In the genomic region with DNA sequence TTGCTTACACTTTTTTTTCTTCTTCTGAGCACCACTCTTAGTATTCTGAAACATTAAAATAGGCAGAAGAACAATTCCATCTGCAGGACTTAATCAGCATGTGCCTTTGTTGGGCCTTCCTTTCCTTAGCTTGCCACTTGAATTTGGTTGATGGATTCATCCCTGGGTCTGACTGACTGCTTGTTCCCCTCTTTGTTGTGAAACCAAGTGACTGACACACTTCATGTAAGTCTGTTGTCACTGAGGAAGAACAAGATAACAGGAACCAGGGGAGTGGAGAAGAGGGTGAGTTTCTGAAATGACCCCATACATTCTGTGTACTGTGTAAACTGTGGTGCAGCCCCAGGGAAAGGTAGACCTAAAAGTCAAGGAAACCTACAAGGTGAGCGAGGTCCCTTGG, we compare ENCODE assay signal across 18 cellular contexts.
DNase-seq lines count a peak whose midpoint lies in the region; ATAC-seq and TF ChIP-seq lines count a peak whose summit lies in the region.
"Had no signal": no experiment of that assay in that cellular context is flagged by ENCODE, and none has a peak within 500 bp of the region (broad histone marks: within the 10 kb centered on the region; RNA-seq: fewer than 3 reads in every experiment).

No MANE protein-coding gene starts in this region.

- no peaks in the 10 kb centered on the region for H3K27me3 Mint-ChIP-seq in type B pancreatic cell

- no peaks in the 10 kb centered on the region for H3K9me3 Mint-ChIP-seq in type B pancreatic cell
- H3K9me3 Mint-ChIP-seq: CD14-positive monocyte; CD8-positive, alpha-beta T cell had no signal

- peaks cover 2% of the 10 kb centered on the region for H4K20me1 ChIP-seq in smooth muscle cell (ENCODE audit: low read depth)
- H4K20me1 ChIP-seq: BLaER1 had no signal

- H3K27me3 ChIP-seq in smooth muscle cell (ENCODE audit: low read depth) = no peaks in the 10 kb centered on the region
- H3K27me3 ChIP-seq: BLaER1 had no signal

- H3K4me3 ChIP-seq in smooth muscle cell = no peak overlapping the region
- H3K4me3 ChIP-seq: BLaER1, GM12878 had no signal

- TF ChIP-seq CTCF in type B pancreatic cell (conservative IDR thresholded peaks at IDR 0.05) (no peak), smooth muscle cell (IDR thresholded peaks at IDR 0.05; ENCODE audit: borderline replicate concordance, insufficient read depth, poor library complexity, severe bottlenecking) (no peak)

- no peaks in the 10 kb centered on the region for H3K79me2 ChIP-seq in smooth muscle cell (ENCODE audit: low read depth)

- H3K9me3 ChIP-seq in smooth muscle cell (replicated peaks; ENCODE audit: low read depth) = no peaks in the 10 kb centered on the region

- no peak overlapping the region for H3K9ac ChIP-seq in smooth muscle cell (ENCODE audit: low read depth)
- H3K9ac ChIP-seq: BLaER1 had no signal

- H3K4me3 Mint-ChIP-seq in type B pancreatic cell = no peak overlapping the region
- H3K4me3 Mint-ChIP-seq: CD14-positive monocyte; CD8-positive, alpha-beta T cell; HFFc6 had no signal

- H3K4me2 ChIP-seq in smooth muscle cell = no peak overlapping the region
- H3K4me2 ChIP-seq: BLaER1 had no signal

- H3K36me3 Mint-ChIP-seq in type B pancreatic cell = no peaks in the 10 kb centered on the region
- H3K36me3 Mint-ChIP-seq: CD14-positive monocyte; CD8-positive, alpha-beta T cell had no signal

- H3K36me3 ChIP-seq in smooth muscle cell (ENCODE audit: low read depth) = no peaks in the 10 kb centered on the region
- H3K36me3 ChIP-seq: BLaER1 had no signal

- WGBS in smooth muscle cell (ENCODE audit: low lambda C conversion rate) = 93% methylated on average over 1 of the region's 1 CpG

- H3K4me1 Mint-ChIP-seq in type B pancreatic cell (ENCODE audit: unreplicated experiment) = no peaks in the 10 kb centered on the region

- DNase-seq in AML-193 (lab: John Stamatoyannopoulos, UW) (peak; percentile 44 to 61), CD1c-positive myeloid dendritic cell (ENCODE audit: extremely low spot score) (peak; percentile 18), MV-4-11 (lab: John Stamatoyannopoulos, UW) (peak; percentile 33), type B pancreatic cell (ENCODE audit: extremely low spot score, unreplicated experiment) (no peak), smooth muscle cell (lab: John Stamatoyannopoulos, UW; ENCODE audit: unreplicated experiment) (no peak)
- DNase-seq: ACHN; Calu3; CD8-positive, alpha-beta T cell; DMS79 treated with DMSO at 0.1 percent for 48 hours; EL; GOT3; H7; HFFc6 had no signal

- H3K27ac Mint-ChIP-seq in type B pancreatic cell = peak overlapping the region; percentile 24
- H3K27ac Mint-ChIP-seq: CD8-positive, alpha-beta T cell; HFFc6 had no signal

- no peak overlapping the region for H2AFZ ChIP-seq in smooth muscle cell (ENCODE audit: low read depth)

- ATAC-seq in HG03565 (IDR thresholded peaks at IDR 0.05; ENCODE audit: unreplicated experiment) = no peak
- ATAC-seq: CD8-positive, alpha-beta T cell; GM12878; HCT116 had no signal

- H3K27ac ChIP-seq in smooth muscle cell (ENCODE audit: low read depth) = no peak overlapping the region
- H3K27ac ChIP-seq: BLaER1 had no signal

- H3F3A ChIP-seq in smooth muscle cell (ENCODE audit: low read depth) = no peaks in the 10 kb centered on the region

- no peaks in the 10 kb centered on the region for H3K4me1 ChIP-seq in smooth muscle cell (ENCODE audit: low read depth)

Comparison
In these comparisons a context has a peak if more than half of its experiments do, and no peak if none do; other contexts are left out.
1. DNase-seq: peak in AML-193 (2 of 2), CD1c-positive myeloid dendritic cell (single experiment) and MV-4-11 (single experiment); none in type B pancreatic cell (single experiment) and smooth muscle cell (single experiment).